31 cellular contexts compared by ENCODE assay signal in the genomic region with DNA sequence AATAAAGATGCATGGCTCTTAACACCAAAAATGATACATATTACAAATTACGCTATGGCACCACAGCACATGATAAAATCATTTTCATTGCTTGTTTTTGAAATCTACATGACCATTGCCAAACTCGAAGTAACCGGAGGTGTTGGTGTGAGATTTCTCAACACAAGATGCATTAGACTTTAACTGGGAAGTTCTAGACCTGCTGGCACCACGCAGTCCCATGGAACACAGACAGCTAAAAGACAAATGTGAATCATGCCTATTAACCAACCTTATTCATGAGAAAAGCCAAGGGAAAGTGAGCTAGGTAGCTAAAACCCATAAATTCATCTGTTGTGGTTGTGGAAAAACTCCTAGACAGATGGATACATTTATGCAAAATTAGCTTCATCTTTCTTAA.
DNase-seq lines count a peak whose midpoint lies in the region; ATAC-seq, FAIRE-seq and TF ChIP-seq lines count a peak whose summit lies in the region.
"Had no signal": no experiment of that assay in that cellular context is flagged by ENCODE, and none has a peak within 500 bp of the region (broad histone marks: within the 10 kb centered on the region; RNA-seq: fewer than 3 reads in every experiment).

No MANE protein-coding gene starts in this region.

- H3K9me3 Mint-ChIP-seq in HFFc6: no peaks in the 10 kb centered on the region
- H3K9me3 Mint-ChIP-seq: activated naive CD4-positive, alpha-beta T cell treated with anti-CD3 and anti-CD28 coated beads, Interleukin-2, amount 50 U/mL, for 24 hours; CD14-positive monocyte; natural killer cell treated with Interleukin-12 subunit alpha and Interleukin-12 subunit beta and Interleukin-15 and Interleukin-18, amount 100 ng/mL, for 72 hours; stimulated activated effector memory CD8-positive, alpha-beta T cell treated with anti-CD3 and anti-CD28 coated beads, Interleukin-12 subunit alpha, Interleukin-12 subunit beta, amount 100 ng/mL, for 72 hours had no signal

- TF ChIP-seq EP300 in gastroesophageal sphincter (IDR thresholded peaks at IDR 0.05): no peak

- H3K4me3 Mint-ChIP-seq in HFFc6 (no peak overlapping the region), T-helper 17 cell (no peak overlapping the region)
- H3K4me3 Mint-ChIP-seq: CD14-positive monocyte; natural killer cell treated with Interleukin-12 subunit alpha and Interleukin-12 subunit beta and Interleukin-15 and Interleukin-18, amount 100 ng/mL, for 72 hours; stimulated activated effector memory CD8-positive, alpha-beta T cell treated with anti-CD3 and anti-CD28 coated beads, Interleukin-12 subunit alpha, Interleukin-12 subunit beta, amount 100 ng/mL, for 72 hours had no signal

- H3K4me3 ChIP-seq in gastroesophageal sphincter: no peak overlapping the region
- H3K4me3 ChIP-seq in skeletal muscle satellite cell (ENCODE audit: low read length): no peak overlapping the region
- H3K4me3 ChIP-seq: dorsolateral prefrontal cortex, left lung, right atrium auricular region, vagina had no signal

- no peak for TF ChIP-seq CTCF in HFFc6 (IDR thresholded peaks at IDR 0.05)
- TF ChIP-seq CTCF in gastroesophageal sphincter (IDR thresholded peaks at IDR 0.05): no peak

- ATAC-seq in T-helper 17 cell: no peak
- ATAC-seq in gastroesophageal sphincter: peak; percentile 61
- ATAC-seq: left lung; natural killer cell treated with Interleukin-12 subunit alpha and Interleukin-12 subunit beta and Interleukin-15 and Interleukin-18, amount 100 ng/mL, for 72 hours; PC-3; Right ventricle myocardium inferior; stimulated activated effector memory CD8-positive, alpha-beta T cell treated with anti-CD3 and anti-CD28 coated beads, Interleukin-12 subunit alpha, Interleukin-12 subunit beta, amount 100 ng/mL, for 72 hours had no signal

- peaks cover 27 to 100% (median 69%) of the 10 kb centered on the region in 3 donors for H3K4me1 ChIP-seq in gastroesophageal sphincter
- H3K4me1 ChIP-seq in skeletal muscle satellite cell (ENCODE audit: control insufficient read depth, insufficient read depth, low read length): peaks cover 68% of the 10 kb centered on the region

- H3K9me3 ChIP-seq in T-helper 17 cell (ENCODE audit: control insufficient read depth, low read length, poor library complexity, severe bottlenecking) (no peaks in the 10 kb centered on the region), gastroesophageal sphincter (no peaks in the 10 kb centered on the region), skeletal muscle satellite cell (replicated peaks; ENCODE audit: low read length) (no peaks in the 10 kb centered on the region)
- H3K9me3 ChIP-seq: left lung, right atrium auricular region, vagina had no signal

- no peak for DNase-seq in HFFc6
- DNase-seq in T-helper 17 cell: no peak
- DNase-seq in HuH-7 (ENCODE audit: low spot score): no peak
- no peak for DNase-seq in OCI-M2 (lab: John Stamatoyannopoulos, UW; ENCODE audit: unreplicated experiment)
- DNase-seq in GM19239 (ENCODE audit: insufficient read length, low spot score): no peak
- no peak for DNase-seq in posterior cingulate gyrus
- DNase-seq: activated CD4-positive, alpha-beta T cell treated with anti-CD3 and anti-CD28 coated beads, Interleukin-2, amount 50 U/mL, for 1 hour; Calu3; DMS79 treated with DMSO at 0.1 percent for 48 hours; dorsolateral prefrontal cortex; glutamatergic neuron; Kasumi-1; left lung; midbrain; NCI-H1092; NCI-H187; NCI-H2171; NCI-H524 treated with DMSO at 0.1 percent for 48 hours; PC-3; stimulated activated CD4-positive, alpha-beta T cell treated with anti-CD3 and anti-CD28 coated beads, Interleukin-4, amount 100 ng/mL, for 24 hours had no signal

- H3K27me3 ChIP-seq in gastroesophageal sphincter (no peaks in the 10 kb centered on the region), skeletal muscle satellite cell (ENCODE audit: control insufficient read depth, insufficient read depth, low read length) (no peaks in the 10 kb centered on the region)
- H3K27me3 ChIP-seq: dorsolateral prefrontal cortex, left lung, right atrium auricular region, vagina had no signal

- H3K9ac ChIP-seq in skeletal muscle satellite cell (ENCODE audit: low read depth, low read length): peak overlapping the region; percentile 58
- H3K9ac ChIP-seq: parathyroid adenoma had no signal

- peaks cover 3 to 38% of the 10 kb centered on the region in 2 donors for H3K36me3 ChIP-seq in gastroesophageal sphincter
- H3K36me3 ChIP-seq in skeletal muscle satellite cell (ENCODE audit: insufficient read depth, low read length): peaks cover 52% of the 10 kb centered on the region

- H3K27ac ChIP-seq in gastroesophageal sphincter: peak overlapping the region; percentile 82 to 92 (median 88)
- H3K27ac ChIP-seq: parathyroid adenoma had no signal

- FAIRE-seq in GM19239 (lab: Jason Lieb, UNC): no peak
- FAIRE-seq: endothelial cell of umbilical vein had no signal

- H3K27ac Mint-ChIP-seq in HFFc6: peak overlapping the region; percentile 82
- H3K27ac Mint-ChIP-seq in T-helper 17 cell: peak overlapping the region; percentile 68
- H3K27ac Mint-ChIP-seq: CD14-positive monocyte had no signal

- 60 to 68% methylated on average over 3 to 4 of the region's 4 CpGs for WGBS in gastroesophageal sphincter (ENCODE audit: low coverage in 1 of 2), 2 donors

- peaks cover 94% of the 10 kb centered on the region for H3K4me1 Mint-ChIP-seq in HFFc6 (ENCODE audit: low read depth)
- H3K4me1 Mint-ChIP-seq in T-helper 17 cell: peaks cover 44% of the 10 kb centered on the region
- H3K4me1 Mint-ChIP-seq: CD14-positive monocyte had no signal

- TF ChIP-seq POLR2A in gastroesophageal sphincter (IDR thresholded peaks at IDR 0.05): no peak

- H3K27me3 Mint-ChIP-seq in HFFc6 (ENCODE audit: insufficient read depth) (no peaks in the 10 kb centered on the region), T-helper 17 cell (no peaks in the 10 kb centered on the region)
- H3K27me3 Mint-ChIP-seq: activated naive CD4-positive, alpha-beta T cell treated with anti-CD3 and anti-CD28 coated beads, Interleukin-2, amount 50 U/mL, for 24 hours; natural killer cell treated with Interleukin-12 subunit alpha and Interleukin-12 subunit beta and Interleukin-15 and Interleukin-18, amount 100 ng/mL, for 72 hours had no signal

- H3K36me3 Mint-ChIP-seq in HFFc6 (ENCODE audit: low read depth): peaks cover 44% of the 10 kb centered on the region
- H3K36me3 Mint-ChIP-seq in T-helper 17 cell (ENCODE audit: low read depth): peaks cover 8% of the 10 kb centered on the region

- H3K4me2 ChIP-seq in skeletal muscle satellite cell (ENCODE audit: low read length): no peak overlapping the region

- intact Hi-C loops in posterior cingulate gyrus (cut with DNase I): no loop called here
